Comparison of ENCODE assay signal across 8 cellular contexts in genomic region chr1:26145041-26145959, GRCh38. TPM values are rescaled to one million over a fixed set of nuclear protein-coding genes. Genes with fewer than 3 reads are reported as not detected.
DNase-seq lines count a peak whose midpoint lies in the region; ATAC-seq and TF ChIP-seq lines count a peak whose summit lies in the region.

No MANE protein-coding gene starts in this region.

- H3K36me3 ChIP-seq in CD4-positive, alpha-beta memory T cell (ENCODE audit: insufficient read depth, low read length): no peaks in the 10 kb centered on the region
- no peaks in the 10 kb centered on the region for H3K36me3 ChIP-seq in lower lobe of right lung

- no peak overlapping the region for H3K27ac ChIP-seq in CD4-positive, alpha-beta memory T cell (ENCODE audit: low read depth, low read length)
- no peak overlapping the region for H3K27ac ChIP-seq in lower lobe of right lung

- POLR2A ChIA-PET in CD4-positive, alpha-beta memory T cell (lab: Charles Lee; ENCODE audit: partially characterized antibody): interaction anchor here (0.6 to 4.1 kb wide), 11 partner anchors 18 to 131 kb away, joined by 3 to 48 read pairs (median 6); partner anchors contain the start of genes CEP85 and PDIK1L

- ATAC-seq in HG02973 (IDR thresholded peaks at IDR 0.05; ENCODE audit: unreplicated experiment): peak; percentile 56
- peak; percentile 91 to 93 for ATAC-seq in lower lobe of right lung
- ATAC-seq in GM19463 (IDR thresholded peaks at IDR 0.05; ENCODE audit: unreplicated experiment): no peak

- H3K4me3 Mint-ChIP-seq in CD4-positive, alpha-beta memory T cell: peak overlapping the region in 2 of 8 donors; percentile 58 to 66

- no peaks in the 10 kb centered on the region for H3K36me3 Mint-ChIP-seq in CD4-positive, alpha-beta memory T cell

- intact Hi-C loops in CD4-positive, alpha-beta memory T cell (cut with micrococcal nuclease): loop anchor here (1.0 to 5.0 kb wide), 5 partner anchors 19 to 248 kb away; no protein-coding TSS in a partner anchor
- intact Hi-C loops in lower lobe of right lung (cut with DNase I): loop anchor here (5.0 kb wide), 1 partner anchor 38 kb away; no protein-coding TSS in a partner anchor

- H3K9me3 ChIP-seq in CD4-positive, alpha-beta memory T cell (ENCODE audit: control insufficient read depth in 1 of 2, low read length in 2 of 2): no peaks in the 10 kb centered on the region
- H3K9me3 ChIP-seq in lower lobe of right lung: no peaks in the 10 kb centered on the region

- H3K27ac Mint-ChIP-seq in CD4-positive, alpha-beta memory T cell: peak overlapping the region in 2 of 7 donors; percentile 22 to 36

- no peaks in the 10 kb centered on the region for H3K9me3 Mint-ChIP-seq in CD4-positive, alpha-beta memory T cell

- peaks cover 8% of the 10 kb centered on the region for H3K4me1 ChIP-seq in CD4-positive, alpha-beta memory T cell (ENCODE audit: insufficient read depth, low read length)
- no peaks in the 10 kb centered on the region for H3K4me1 ChIP-seq in lower lobe of right lung

- no peaks in the 10 kb centered on the region for H3K27me3 ChIP-seq in CD4-positive, alpha-beta memory T cell (ENCODE audit: insufficient read depth, low read length)
- no peaks in the 10 kb centered on the region for H3K27me3 ChIP-seq in lower lobe of right lung (ENCODE audit: low read depth)

- peak; percentile 83 for TF ChIP-seq CTCF in lower lobe of right lung (IDR thresholded peaks at IDR 0.05)

- CTCF ChIA-PET in CD4-positive, alpha-beta memory T cell (lab: Charles Lee; ENCODE audit: partially characterized antibody): interaction anchor here (0.6 to 12.7 kb wide), 31 partner anchors 9 to 313 kb away, joined by 3 to 296 read pairs (median 5); partner anchors contain the start of genes CEP85, PDIK1L and ZNF593

- no peak overlapping the region for H3K4me3 ChIP-seq in CD4-positive, alpha-beta memory T cell (ENCODE audit: low read length in 2 of 2)
- no peak overlapping the region for H3K4me3 ChIP-seq in lower lobe of right lung

- DNase-seq in CD4-positive, alpha-beta memory T cell: peak; percentile 70 to 76 (median 72)
- DNase-seq in NCI-H69 (lab: John Stamatoyannopoulos, UW) (peak; percentile 91), dermis microvascular lymphatic vessel endothelial cell (ENCODE audit: low read depth in 2 of 2) (peak; percentile 73 to 87), lower lobe of right lung (peak; percentile 80)
- peak; percentile 70 for DNase-seq in activated CD4-positive, alpha-beta T cell treated with anti-CD3 and anti-CD28 coated beads, Interleukin-2, amount 50 U/mL, for 1 hour
- DNase-seq in stimulated activated CD4-positive, alpha-beta T cell treated with anti-CD3 and anti-CD28 coated beads, TNF-alpha, amount 100 ng/mL, for 48 hours (ENCODE audit: low read depth in 3 of 3): peak; percentile 32 to 73 (median 52)

- peaks cover 4 to 7% (median 5%) of the 10 kb centered on the region in 4 donors for H3K4me1 Mint-ChIP-seq in CD4-positive, alpha-beta memory T cell

- peaks cover 6 to 8% of the 10 kb centered on the region in 2 donors for H3K27me3 Mint-ChIP-seq in CD4-positive, alpha-beta memory T cell

RNA-seq across cellular contexts. Expression of gene FAM110D, which starts 13.6 kb away (rescaled TPM):
- not detected for total RNA-seq in CD4-positive, alpha-beta memory T cell
- polyA plus RNA-seq in CD4-positive, alpha-beta memory T cell: not detected
- total RNA-seq in dermis microvascular lymphatic vessel endothelial cell: 4.1 and 7.1 TPM in 2 replicates
- 3.8 TPM for total RNA-seq in lower lobe of right lung

RNA-seq across cellular contexts. Expression of gene C1orf232, which starts 23.5 kb away (rescaled TPM):
- not detected for total RNA-seq in CD4-positive, alpha-beta memory T cell
- not detected for polyA plus RNA-seq in CD4-positive, alpha-beta memory T cell
- total RNA-seq in dermis microvascular lymphatic vessel endothelial cell: not detected in 2 replicates
- total RNA-seq in lower lobe of right lung: not detected

RNA-seq across cellular contexts. Expression of gene ZNF593, which starts 24.4 kb away (rescaled TPM):
- 10 to 100 TPM; 10.7 to 12.4 TPM for total RNA-seq in CD4-positive, alpha-beta memory T cell
- 10 to 100 TPM; 21.6 to 32.9 TPM for polyA plus RNA-seq in CD4-positive, alpha-beta memory T cell
- total RNA-seq in dermis microvascular lymphatic vessel endothelial cell (19.3 and 23.5 TPM in 2 replicates), lower lobe of right lung (18.0 TPM)

RNA-seq across cellular contexts. Expression of gene ZNF593OS, which starts 26.3 kb away (rescaled TPM):
- total RNA-seq in CD4-positive, alpha-beta memory T cell: not detected
- under 1 TPM; 0.53 to 0.78 TPM for polyA plus RNA-seq in CD4-positive, alpha-beta memory T cell
- total RNA-seq in dermis microvascular lymphatic vessel endothelial cell (not detected in 2 replicates), lower lobe of right lung (not detected)

RNA-seq across cellular contexts. Expression of gene CNKSR1, which starts 32.0 kb away (rescaled TPM):
- 1 to 10 TPM; 3.4 to 4.5 TPM for total RNA-seq in CD4-positive, alpha-beta memory T cell
- polyA plus RNA-seq in CD4-positive, alpha-beta memory T cell: 1 to 10 TPM in 1 of 2 donors, under 1 TPM in 1; 0.28 to 1.1 TPM
- not detected in 2 replicates for total RNA-seq in dermis microvascular lymphatic vessel endothelial cell
- 25.0 TPM for total RNA-seq in lower lobe of right lung
